ENCODE assay signal across 8 cellular contexts in the genomic region with DNA sequence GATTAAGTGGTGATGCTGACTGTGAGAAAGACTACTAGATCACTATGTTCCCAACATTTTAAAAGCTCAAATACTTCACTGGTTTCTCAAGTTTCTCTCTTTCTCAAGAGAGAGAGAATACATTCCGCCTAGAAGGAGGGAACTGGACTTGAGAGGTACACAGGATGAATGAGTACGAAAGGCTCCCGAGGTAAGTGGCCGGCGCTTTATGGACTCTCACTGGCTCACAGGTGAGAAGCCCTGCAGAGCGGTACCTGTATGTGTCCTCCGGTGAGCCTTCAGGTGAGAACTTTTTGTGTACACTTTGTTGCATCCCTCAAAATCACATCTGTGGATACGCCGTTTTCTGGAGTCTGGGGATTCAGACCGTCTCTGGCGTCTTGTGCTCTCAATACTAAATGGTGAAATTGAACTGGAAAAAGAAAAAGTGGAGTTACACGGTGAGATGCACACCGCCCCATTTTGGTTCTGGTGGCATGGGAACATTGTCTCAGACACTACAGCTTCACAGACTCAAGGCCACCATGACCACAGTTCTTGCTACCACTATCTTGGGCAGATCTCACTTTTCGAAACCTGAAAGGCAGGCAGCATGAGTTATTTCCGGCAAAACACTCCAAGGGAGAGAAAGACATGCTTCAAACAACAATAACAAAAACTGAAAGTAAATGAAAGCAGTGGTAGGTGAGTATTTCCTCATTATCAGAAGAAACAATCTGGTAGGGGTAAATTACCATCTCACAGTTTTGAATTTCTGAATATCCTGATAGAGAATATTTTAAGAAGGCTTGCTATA.
DNase-seq lines count a peak whose midpoint lies in the region; ATAC-seq, FAIRE-seq and TF ChIP-seq lines count a peak whose summit lies in the region.

No MANE protein-coding gene starts in this region.

- peaks cover 39% of the 10 kb centered on the region for H3K36me3 Mint-ChIP-seq in memory B cell
- H3K36me3 Mint-ChIP-seq in H9 (ENCODE audit: insufficient read depth in 1 of 3, low read depth in 3 of 3) = peaks cover 2 to 8% (median 4%) of the 10 kb centered on the region in 3 experiments; a peak in 5 of 7 replicates

- intact Hi-C loops in heart right ventricle (cut with DNase I) = loop anchor here in 1 of 10 donors (10.0 kb wide), 2 partner anchors 881 to 911 kb away; no protein-coding TSS in a partner anchor

- H4K91ac ChIP-seq in H9 (ENCODE audit: insufficient read length, low read depth, low read length) = no peak overlapping the region

- no peak for TF ChIP-seq CTCF in GM13977 (IDR thresholded peaks at IDR 0.05; ENCODE audit: extremely low read depth, insufficient read depth, missing control alignments)
- no peak for TF ChIP-seq CTCF in heart right ventricle (IDR thresholded peaks at IDR 0.05)
- TF ChIP-seq CTCF in H9 (conservative IDR thresholded peaks at IDR 0.05) = no peak

- FAIRE-seq in frontal cortex (lab: Jason Lieb, UNC) = no peak

- H3K56ac ChIP-seq in H9 (ENCODE audit: insufficient read length, low read depth, low read length) = no peak overlapping the region

- H3K18ac ChIP-seq in H9 (ENCODE audit: insufficient read length, low read depth, low read length) = no peak overlapping the region

- no peak overlapping the region for H3K14ac ChIP-seq in H9 (ENCODE audit: insufficient read depth, low read length)

- H3K79me1 ChIP-seq in H9 (ENCODE audit: insufficient read depth, low read depth, low read length, poor library complexity, severe bottlenecking) = no peaks in the 10 kb centered on the region

- no peak overlapping the region for H3K9ac ChIP-seq in H9 (ENCODE audit: extremely low read depth, insufficient read length, low read length)

- no peak overlapping the region for H3K4ac ChIP-seq in H9 (ENCODE audit: low read depth, low read length)

- no peak overlapping the region for H4K8ac ChIP-seq in H9 (replicated peaks; ENCODE audit: insufficient read length, low read depth, low read length)

- H3K27ac ChIP-seq in heart right ventricle = peak overlapping the region in 1 of 10 donors; percentile 24
- H3K27ac ChIP-seq in H9 (ENCODE audit: insufficient read length, low read depth, low read length) = no peak overlapping the region

- no peaks in the 10 kb centered on the region for H3K27me3 ChIP-seq in heart right ventricle
- H3K27me3 ChIP-seq in H9 (ENCODE audit: insufficient read depth, low read length) = no peaks in the 10 kb centered on the region

- no peak overlapping the region for H2BK20ac ChIP-seq in H9 (ENCODE audit: low read depth, low read length, poor library complexity, severe bottlenecking)

- H3K23ac ChIP-seq in H9 (ENCODE audit: insufficient read length, low read depth, low read length) = no peak overlapping the region

- H3K79me2 ChIP-seq in H9 (ENCODE audit: insufficient read depth, low read length) = no peaks in the 10 kb centered on the region

- no peaks in the 10 kb centered on the region for H3K9me3 Mint-ChIP-seq in memory B cell
- H3K9me3 Mint-ChIP-seq in H9 = no peaks in the 10 kb centered on the region

- H3K27ac Mint-ChIP-seq in memory B cell (peak overlapping the region; percentile 90), H9 (peak overlapping the region in 1 of 3 experiments; percentile 29; a peak in 1 of 7 replicates)

- H2BK120ac ChIP-seq in H9 (ENCODE audit: low read depth, low read length, poor library complexity, severe bottlenecking) = no peak overlapping the region

- H3K36me3 ChIP-seq in heart right ventricle = peaks cover 0 to 54% (median 19%) of the 10 kb centered on the region in 9 donors

- H3K4me1 ChIP-seq in heart right ventricle (peaks cover 0 to 20% (median 9%) of the 10 kb centered on the region in 9 donors), H9 (ENCODE audit: insufficient read depth, low read length) (peaks cover 4% of the 10 kb centered on the region)

- H3K23me2 ChIP-seq in H9 (ENCODE audit: insufficient read length, low read depth, low read length, poor library complexity, severe bottlenecking) = no peaks in the 10 kb centered on the region

- no peaks in the 10 kb centered on the region for H3K27me3 Mint-ChIP-seq in memory B cell
- no peaks in the 10 kb centered on the region for H3K27me3 Mint-ChIP-seq in H9 (ENCODE audit: low read depth)

- H3T11ph ChIP-seq in H9 (ENCODE audit: low read length) = no peak overlapping the region

- H2AK5ac ChIP-seq in H9 (ENCODE audit: insufficient read length, low read length) = no peak overlapping the region

- no peak overlapping the region for H3K4me3 ChIP-seq in heart right ventricle

- no peaks in the 10 kb centered on the region for H4K20me1 ChIP-seq in H9 (ENCODE audit: control insufficient read depth, insufficient read depth, insufficient read length)

- no peak overlapping the region for H2BK15ac ChIP-seq in H9 (ENCODE audit: low read depth, low read length)

- H3K4me1 Mint-ChIP-seq in memory B cell (peaks cover 2% of the 10 kb centered on the region), H9 (peaks cover 33 to 38% of the 10 kb centered on the region in 2 experiments)

- no peaks in the 10 kb centered on the region for H3K9me3 ChIP-seq in heart right ventricle
- no peaks in the 10 kb centered on the region for H3K9me3 ChIP-seq in H9 (ENCODE audit: control insufficient read depth, low read depth, low read length)

- 96 to 97% methylated on average over 15 of the region's 15 CpGs for WGBS in heart right ventricle, 2 donors
- no CpG with 5 or more reads among the region's 15 CpGs for WGBS in H9 (ENCODE audit: extremely low coverage, insufficient read length, low lambda C conversion rate)

- no peak overlapping the region for H4K5ac ChIP-seq in H9 (ENCODE audit: insufficient read length, low read depth, low read length)

- H2BK12ac ChIP-seq in H9 (ENCODE audit: insufficient read length, low read depth, low read length) = no peak overlapping the region

- no peak overlapping the region for H2AFZ ChIP-seq in H9 (ENCODE audit: low read length)

- in situ Hi-C loops in GM13977 (cut with MboI; ENCODE audit: low pct_unique_long_range_greater_than_20kb, low sequenced_read_pairs, unreplicated experiment) = loop anchor here (25.0 kb wide), 2 partner anchors 653 to 903 kb away; a partner anchor contains a TSS

- H3K4me2 ChIP-seq in H9 (ENCODE audit: insufficient read depth, insufficient read length, low read length) = no peak overlapping the region

- no peak overlapping the region for H2BK5ac ChIP-seq in H9 (ENCODE audit: insufficient read length, low read length)

- DNase-seq in GM13977 (ENCODE audit: low spot score) (peak; percentile 37), memory B cell (ENCODE audit: low spot score in 2 of 2) (no peak), heart right ventricle (no peak), H9 (no peak), cerebellum (ENCODE audit: low spot score) (no peak), frontal cortex (ENCODE audit: low spot score in 2 of 2) (no peak)
- peak; percentile 41 for DNase-seq in activated CD4-positive, alpha-beta T cell treated with anti-CD3 and anti-CD28 coated beads, Interleukin-2, amount 50 U/mL, for 1 hour

- H3K4me3 Mint-ChIP-seq in memory B cell = peak overlapping the region; percentile 14
- no peak overlapping the region for H3K4me3 Mint-ChIP-seq in H9

- ATAC-seq in HG02870 (IDR thresholded peaks at IDR 0.05; ENCODE audit: unreplicated experiment) (peak; percentile 91), memory B cell (ENCODE audit: low read depth) (peak; percentile 65), heart right ventricle (no peak)

Comparison
In these comparisons a context has a peak if more than half of its experiments do, and no peak if none do; other contexts are left out.
1. DNase-seq: peak in GM13977 (single experiment) and activated CD4-positive, alpha-beta T cell treated with anti-CD3 and anti-CD28 coated beads, Interleukin-2, amount 50 U/mL, for 1 hour (single experiment); none in memory B cell (0 of 2), heart right ventricle (0 of 2), H9 (single experiment), cerebellum (single experiment) and frontal cortex (0 of 2).
2. ATAC-seq: peak in HG02870 (single experiment) and memory B cell (single experiment); none in heart right ventricle (0 of 8).